In genomic region chr11:116605543-116605942, GRCh38 we compare ENCODE assay signal across 8 cellular contexts.
DNase-seq lines count a peak whose midpoint lies in the region; ATAC-seq and TF ChIP-seq lines count a peak whose summit lies in the region.

No MANE protein-coding gene starts in this region.

- no peak overlapping the region for H3K4me3 Mint-ChIP-seq in endothelial cell (ENCODE audit: unreplicated experiment)

- CTCF ChIA-PET in PC-3 (lab: Charles Lee): no interaction called here

- H3K36me3 ChIP-seq in heart right ventricle (no peaks in the 10 kb centered on the region), PC-3 (ENCODE audit: low read depth, low read length) (no peaks in the 10 kb centered on the region), spleen (no peaks in the 10 kb centered on the region)

- H3F3A ChIP-seq in PC-3 (ENCODE audit: low read length, unreplicated experiment): no peaks in the 10 kb centered on the region

- peak in 5 of 9 donors; percentile 16 to 38 (median 33) for TF ChIP-seq CTCF in heart right ventricle (IDR thresholded peaks at IDR 0.05)
- peak; percentile 67 for TF ChIP-seq CTCF in PC-3 (conservative IDR thresholded peaks at IDR 0.05; ENCODE audit: low read depth, low read length)
- peak; percentile 37 for TF ChIP-seq CTCF in endothelial cell (IDR thresholded peaks at IDR 0.05; ENCODE audit: unreplicated experiment)
- TF ChIP-seq CTCF in spleen (IDR thresholded peaks at IDR 0.05 in 8 of 11, conservative IDR thresholded peaks at IDR 0.05 in 3 of 11): no peak

- POLR2A ChIA-PET in PC-3 (lab: Charles Lee; ENCODE audit: unreplicated experiment): no interaction called here

- H3K4me1 ChIP-seq in heart right ventricle (peaks cover 0 to 10% (median 0%) of the 10 kb centered on the region in 9 donors), PC-3 (ENCODE audit: insufficient read depth, low read length) (peaks cover 9% of the 10 kb centered on the region; the same call in 1 of the 2 replicates), spleen (no peaks in the 10 kb centered on the region)

- H3K27ac Mint-ChIP-seq in endothelial cell (ENCODE audit: unreplicated experiment): no peak overlapping the region

- no peak for TF ChIP-seq POLR2A in spleen (IDR thresholded peaks at IDR 0.05)

- intact Hi-C loops in heart right ventricle (cut with DNase I) (no loop called here), cardiac septum (cut with DNase I) (no loop called here), PC-3 (cut with micrococcal nuclease) (no loop called here), spleen (cut with DNase I; ENCODE audit: low total_unique reads) (no loop called here)

- H3K27ac ChIP-seq in heart right ventricle (no peak overlapping the region), PC-3 (ENCODE audit: low read length) (no peak overlapping the region), spleen (no peak overlapping the region)

- DNase-seq in heart right ventricle (no peak), cardiac septum (ENCODE audit: low spot score) (no peak), PC-3 (peak; percentile 72), endothelial cell (ENCODE audit: low spot score) (peak; percentile 88), spleen (no peak), DMS114 treated with DMSO at 0.1 percent for 48 hours (lab: John Stamatoyannopoulos, UW; ENCODE audit: unreplicated experiment) (no peak)
- DNase-seq in stimulated activated CD4-positive, alpha-beta T cell treated with anti-CD3 and anti-CD28 coated beads, Interleukin-1b, Interleukin-23, amount 100 ng/mL, for 48 hours: peak; percentile 27

- H3K9me3 ChIP-seq in heart right ventricle: no peaks in the 10 kb centered on the region
- no peaks in the 10 kb centered on the region for H3K9me3 ChIP-seq in PC-3 (ENCODE audit: low read length)
- no peaks in the 10 kb centered on the region for H3K9me3 ChIP-seq in spleen

- H2AFZ ChIP-seq in PC-3 (ENCODE audit: low read length): no peak overlapping the region

- H3K27me3 Mint-ChIP-seq in endothelial cell (ENCODE audit: unreplicated experiment): peaks cover 13% of the 10 kb centered on the region

- H3K4me2 ChIP-seq in PC-3 (ENCODE audit: low read length): no peak overlapping the region

- H3K9me2 ChIP-seq in PC-3 (replicated peaks; ENCODE audit: low read length): no peaks in the 10 kb centered on the region

- H3K9ac ChIP-seq in PC-3 (ENCODE audit: low read length): no peak overlapping the region

- BruUV-seq in PC-3 (replicated peaks; lab: Mats Ljungman, UMichigan): no TSS peak

- no peaks in the 10 kb centered on the region for H4K20me1 ChIP-seq in PC-3 (ENCODE audit: low read length)

- peaks cover 4% of the 10 kb centered on the region for H3K4me1 Mint-ChIP-seq in endothelial cell (ENCODE audit: unreplicated experiment)

- H3K4me3 ChIP-seq in heart right ventricle (no peak overlapping the region), PC-3 (ENCODE audit: low read length) (no peak overlapping the region), spleen (no peak overlapping the region)

- WGBS in heart right ventricle, 2 donors: 6 to 9% methylated on average over 4 of the region's 4 CpGs
- 9 to 14% (median 13%) methylated on average over 4 of the region's 4 CpGs for WGBS in spleen, 5 donors

- peaks cover 0 to 50% (median 16%) of the 10 kb centered on the region in 7 donors for H3K27me3 ChIP-seq in heart right ventricle
- peaks cover 16% of the 10 kb centered on the region for H3K27me3 ChIP-seq in PC-3 (ENCODE audit: low read length)
- peaks cover 0 to 51% (median 0%) of the 10 kb centered on the region in 7 donors for H3K27me3 ChIP-seq in spleen (replicated peaks in 1 of 7)

- no peaks in the 10 kb centered on the region for H3K36me3 Mint-ChIP-seq in endothelial cell (ENCODE audit: low read depth, unreplicated experiment)

- H3K9me3 Mint-ChIP-seq in endothelial cell (ENCODE audit: unreplicated experiment): no peaks in the 10 kb centered on the region

- ATAC-seq in heart right ventricle: no peak
- ATAC-seq in PC-3: no peak
- ATAC-seq in HG03175 (IDR thresholded peaks at IDR 0.05; ENCODE audit: unreplicated experiment): no peak

- H3K79me2 ChIP-seq in PC-3 (ENCODE audit: low read length): no peaks in the 10 kb centered on the region

Comparison
In these comparisons a context has a peak if more than half of its experiments do, and no peak if none do; other contexts are left out.
1. DNase-seq: peak in PC-3 (single experiment), endothelial cell (single experiment) and stimulated activated CD4-positive, alpha-beta T cell treated with anti-CD3 and anti-CD28 coated beads, Interleukin-1b, Interleukin-23, amount 100 ng/mL, for 48 hours (single experiment); none in heart right ventricle (0 of 2), cardiac septum (single experiment), spleen (single experiment) and DMS114 treated with DMSO at 0.1 percent for 48 hours (single experiment).
2. CTCF ChIP-seq: peak in heart right ventricle (5 of 9), PC-3 (single experiment) and endothelial cell (single experiment); none in spleen (0 of 11).